8 cellular contexts compared by ENCODE assay signal in genomic region chr10:130111115-130111847, GRCh38. TPM values are rescaled to one million over a fixed set of nuclear protein-coding genes. Genes with fewer than 3 reads are reported as not detected.
DNase-seq lines count a peak whose midpoint lies in the region; ATAC-seq and TF ChIP-seq lines count a peak whose summit lies in the region.

No MANE protein-coding gene starts in this region.

- CTCF ChIA-PET in RWPE1 (lab: Yijun Ruan, JAX) = interaction anchor here (0.5 to 2.2 kb wide), 10 partner anchors 12 to 491 kb away, joined by 3 to 8 read pairs (median 3); partner anchors contain the start of gene GLRX3

- peak overlapping the region; percentile 91 for H3K4me3 ChIP-seq in LNCaP clone FGC (ENCODE audit: low read depth, low read length)
- H3K4me3 ChIP-seq in fibroblast of the aortic adventitia (ENCODE audit: low read depth, low read length) = peak overlapping the region; percentile 97

- POLR2A ChIA-PET in RWPE1 (lab: Yijun Ruan, JAX; ENCODE audit: low non-redundant PET) = interaction anchor here (2.0 to 2.5 kb wide), 2 partner anchors 19 to 26 kb away, joined by 4 to 42 read pairs; partner anchors contain the start of gene GLRX3

- peaks cover 22% of the 10 kb centered on the region for H3K4me1 Mint-ChIP-seq in nephron

- peak overlapping the region; percentile 93 to 96 (median 95) for H3K27ac Mint-ChIP-seq in nephron

- H3K4me3 Mint-ChIP-seq in nephron = peak overlapping the region; percentile 89 to 98 (median 92)

- peak; percentile 99 for DNase-seq in ELF-1 (ENCODE audit: low read depth, low spot score)
- DNase-seq in H4 (ENCODE audit: low spot score) = peak; percentile 97
- peak; percentile 92 for DNase-seq in LNCaP clone FGC (ENCODE audit: low read depth)
- DNase-seq in RWPE1 (ENCODE audit: low spot score) = peak; percentile 99
- peak; percentile 98 for DNase-seq in activated effector memory CD4-positive, alpha-beta T cell treated with anti-CD3 and anti-CD28 coated beads, Interleukin-2, amount 50 U/mL, for 16 hours
- DNase-seq in fibroblast of the aortic adventitia (ENCODE audit: low read depth) = peak; percentile 97
- DNase-seq in stimulated activated naive CD8-positive, alpha-beta T cell treated with anti-CD3 and anti-CD28 coated beads, Interleukin-15, Interleukin-2, amounts not matched to agents 100 U/mL and 50 U/mL, for 24 hours = peak; percentile 91

- ATAC-seq in stimulated activated naive CD8-positive, alpha-beta T cell treated with anti-CD3 and anti-CD28 coated beads, Interleukin-15, Interleukin-2, amounts not matched to agents 100 U/mL and 50 U/mL, for 24 hours = peak; percentile 89

- peak overlapping the region; percentile 88 for H3K27ac ChIP-seq in RWPE1

- H3K9me3 Mint-ChIP-seq in nephron = peaks cover 4% of the 10 kb centered on the region

- no peak for TF ChIP-seq CTCF in LNCaP clone FGC (IDR thresholded peaks at IDR 0.05; ENCODE audit: control insufficient read depth, extremely low read depth, insufficient read depth)
- TF ChIP-seq CTCF in RWPE1 (conservative IDR thresholded peaks at IDR 0.05; ENCODE audit: low read depth) = no peak
- peak; percentile 3 for TF ChIP-seq CTCF in fibroblast of the aortic adventitia (IDR thresholded peaks at IDR 0.05; ENCODE audit: insufficient read depth, low read length)
- TF ChIP-seq CTCF in nephron (IDR thresholded peaks at IDR 0.05; ENCODE audit: unreplicated experiment in 3 of 3) = no peak

- H3K27me3 Mint-ChIP-seq in nephron (ENCODE audit: low read depth) = no peaks in the 10 kb centered on the region

- H3K36me3 Mint-ChIP-seq in nephron (ENCODE audit: low read depth) = peaks cover 3% of the 10 kb centered on the region

RNA-seq across cellular contexts. Expression of gene C10orf143, which starts 0.7 kb away (rescaled TPM):
- total RNA-seq in H4 (2014; rRNA removed; shearing (Covaris generic)) = 1.3 and 2.2 TPM in 2 replicates
- total RNA-seq in fibroblast of the aortic adventitia (ENCODE audit: low replicate concordance) = 0.49 and 2.0 TPM in 2 replicates

RNA-seq across cellular contexts. Expression of gene GLRX3, which starts 24.9 kb away (rescaled TPM):
- total RNA-seq in H4 (2014; rRNA removed; shearing (Covaris generic)) = 163 and 181 TPM in 2 replicates
- total RNA-seq in fibroblast of the aortic adventitia (ENCODE audit: low replicate concordance) = 114 and 124 TPM in 2 replicates

Comparison
In these comparisons a context has a peak if more than half of its experiments do, and no peak if none do; other contexts are left out.
1. Peak in every context shown above with its lines: DNase-seq, ATAC-seq, H3K4me3 ChIP-seq and H3K27ac ChIP-seq.